Comparison of ENCODE assay signal across 8 cellular contexts in genomic region chr12:47772738-47773061, GRCh38. TPM values are rescaled to one million over a fixed set of nuclear protein-coding genes. Genes with fewer than 3 reads are reported as not detected.
DNase-seq lines count a peak whose midpoint lies in the region; ATAC-seq and TF ChIP-seq lines count a peak whose summit lies in the region.

No MANE protein-coding gene starts in this region.

- peaks cover 3% of the 10 kb centered on the region for H3K36me3 Mint-ChIP-seq in activated CD4-positive, alpha-beta memory T cell treated with anti-CD3 and anti-CD28 coated beads, Interleukin-2, amount 10 ng/mL, durations not matched to agents 7 days and 5 days (ENCODE audit: low read depth)
- peaks cover 0 to 2% of the 10 kb centered on the region in 2 donors for H3K36me3 Mint-ChIP-seq in stimulated activated naive B cell treated with anti-CD40 and anti-IgM and Interleukin-4, amounts not matched to agents 10 μg/mL and 1 μg/mL and 100 μg/mL, for 72 hours

- peak overlapping the region; percentile 72 for H3K4me3 Mint-ChIP-seq in activated CD4-positive, alpha-beta memory T cell treated with anti-CD3 and anti-CD28 coated beads, Interleukin-2, amount 10 ng/mL, durations not matched to agents 7 days and 5 days
- peak overlapping the region; percentile 60 to 82 for H3K4me3 Mint-ChIP-seq in stimulated activated naive B cell treated with anti-CD40 and anti-IgM and Interleukin-4, amounts not matched to agents 10 μg/mL and 1 μg/mL and 100 μg/mL, for 72 hours

- H3K27ac Mint-ChIP-seq in activated CD4-positive, alpha-beta memory T cell treated with anti-CD3 and anti-CD28 coated beads, Interleukin-2, amount 10 ng/mL, durations not matched to agents 7 days and 5 days, result no peak overlapping the region
- peak overlapping the region; percentile 75 for H3K27ac Mint-ChIP-seq in stimulated activated naive B cell treated with anti-CD40 and anti-IgM and Interleukin-4, amounts not matched to agents 10 μg/mL and 1 μg/mL and 100 μg/mL, for 72 hours

- no peaks in the 10 kb centered on the region for H3K36me3 ChIP-seq in iPS-15b (ENCODE audit: control insufficient read depth, insufficient read depth, low read length)

- no peak for ATAC-seq in stimulated activated naive B cell treated with anti-CD40 and anti-IgM and Interleukin-4, amounts not matched to agents 10 μg/mL and 1 μg/mL and 100 μg/mL, for 72 hours (replicated peaks)
- ATAC-seq in GM18873 (IDR thresholded peaks at IDR 0.05; ENCODE audit: low FRiP score, unreplicated experiment), result no peak

- H3K4me3 ChIP-seq in HFF-Myc (replicated peaks; ENCODE audit: low read depth, low read length), result peak overlapping the region; percentile 57
- peak overlapping the region; percentile 37 for H3K4me3 ChIP-seq in iPS-15b (ENCODE audit: low read depth, low read length)

- H3K4me1 ChIP-seq in iPS-15b (ENCODE audit: control insufficient read depth, insufficient read depth, low read length), result peaks cover 7% of the 10 kb centered on the region

- peaks cover 42% of the 10 kb centered on the region for H3K4me1 Mint-ChIP-seq in activated CD4-positive, alpha-beta memory T cell treated with anti-CD3 and anti-CD28 coated beads, Interleukin-2, amount 10 ng/mL, durations not matched to agents 7 days and 5 days
- peaks cover 31 to 47% of the 10 kb centered on the region in 2 donors for H3K4me1 Mint-ChIP-seq in stimulated activated naive B cell treated with anti-CD40 and anti-IgM and Interleukin-4, amounts not matched to agents 10 μg/mL and 1 μg/mL and 100 μg/mL, for 72 hours

- DNase-seq in HFF-Myc (ENCODE audit: extremely low read depth, low read depth) (no peak), COLO668 (lab: John Stamatoyannopoulos, UW; ENCODE audit: unreplicated experiment) (no peak), NCI-H2081 (lab: John Stamatoyannopoulos, UW) (no peak), NCI-H748 (lab: John Stamatoyannopoulos, UW; ENCODE audit: unreplicated experiment) (no peak)
- no peak for DNase-seq in activated CD4-positive, alpha-beta memory T cell treated with anti-CD3 and anti-CD28 coated beads, Interleukin-2, amount 10 ng/mL, durations not matched to agents 7 days and 5 days
- DNase-seq in stimulated activated naive B cell treated with anti-CD40 and anti-IgM and Interleukin-4, amounts not matched to agents 10 μg/mL and 1 μg/mL and 100 μg/mL, for 72 hours, result no peak

- CTCF ChIA-PET in activated CD4-positive, alpha-beta memory T cell treated with anti-CD3 and anti-CD28 coated beads, Interleukin-2, amount 10 ng/mL, durations not matched to agents 7 days and 5 days (lab: Charles Lee), result interaction anchor here (0.8 to 18.5 kb wide), 7 partner anchors 18 to 62 kb away, joined by 3 to 431 read pairs (median 11); no protein-coding TSS in a partner anchor

- H3K27me3 ChIP-seq in iPS-15b (ENCODE audit: control insufficient read depth, insufficient read depth, low read length), result peaks cover 16% of the 10 kb centered on the region

- no peak overlapping the region for H3K9ac ChIP-seq in iPS-15b (ENCODE audit: low read depth, low read length)

- POLR2A ChIA-PET in activated CD4-positive, alpha-beta memory T cell treated with anti-CD3 and anti-CD28 coated beads, Interleukin-2, amount 10 ng/mL, durations not matched to agents 7 days and 5 days (lab: Charles Lee), result interaction anchor here (0.8 to 4.0 kb wide), 13 partner anchors 9 to 66 kb away, joined by 3 to 15 read pairs (median 4); partner anchors contain the start of genes HDAC7 and RPAP3

- H3K9me3 ChIP-seq in iPS-15b (ENCODE audit: control insufficient read depth, insufficient read depth, low read length), result no peaks in the 10 kb centered on the region

- H3K27me3 Mint-ChIP-seq in activated CD4-positive, alpha-beta memory T cell treated with anti-CD3 and anti-CD28 coated beads, Interleukin-2, amount 10 ng/mL, durations not matched to agents 7 days and 5 days, result peaks cover 5% of the 10 kb centered on the region
- no peaks in the 10 kb centered on the region for H3K27me3 Mint-ChIP-seq in stimulated activated naive B cell treated with anti-CD40 and anti-IgM and Interleukin-4, amounts not matched to agents 10 μg/mL and 1 μg/mL and 100 μg/mL, for 72 hours

- TF ChIP-seq CTCF in HFF-Myc (IDR thresholded peaks at IDR 0.05; ENCODE audit: low read depth, low read length, missing control alignments), result no peak

- no peaks in the 10 kb centered on the region for H3K9me3 Mint-ChIP-seq in activated CD4-positive, alpha-beta memory T cell treated with anti-CD3 and anti-CD28 coated beads, Interleukin-2, amount 10 ng/mL, durations not matched to agents 7 days and 5 days
- H3K9me3 Mint-ChIP-seq in stimulated activated naive B cell treated with anti-CD40 and anti-IgM and Interleukin-4, amounts not matched to agents 10 μg/mL and 1 μg/mL and 100 μg/mL, for 72 hours, result no peaks in the 10 kb centered on the region

RNA-seq across cellular contexts. Expression of gene SLC48A1, which starts 0.3 kb away (rescaled TPM):
- 10 to 100 TPM; 19.4 to 22.6 TPM for total RNA-seq in activated CD4-positive, alpha-beta memory T cell treated with anti-CD3 and anti-CD28 coated beads, Interleukin-2, amount 10 ng/mL, durations not matched to agents 7 days and 5 days

RNA-seq across cellular contexts. Expression of gene RAPGEF3, which starts 14.0 kb away (rescaled TPM):
- 1 to 10 TPM; 1.4 to 1.6 TPM for total RNA-seq in activated CD4-positive, alpha-beta memory T cell treated with anti-CD3 and anti-CD28 coated beads, Interleukin-2, amount 10 ng/mL, durations not matched to agents 7 days and 5 days

RNA-seq across cellular contexts. Expression of gene HDAC7, which starts 47.0 kb away (rescaled TPM):
- 100 to 1,000 TPM; 315 to 328 TPM for total RNA-seq in activated CD4-positive, alpha-beta memory T cell treated with anti-CD3 and anti-CD28 coated beads, Interleukin-2, amount 10 ng/mL, durations not matched to agents 7 days and 5 days

RNA-seq across cellular contexts. Expression of gene ENDOU, which starts 47.4 kb away (rescaled TPM):
- total RNA-seq in activated CD4-positive, alpha-beta memory T cell treated with anti-CD3 and anti-CD28 coated beads, Interleukin-2, amount 10 ng/mL, durations not matched to agents 7 days and 5 days, result not detected
